ENCODE assay signal across 18 cellular contexts in the genomic region with DNA sequence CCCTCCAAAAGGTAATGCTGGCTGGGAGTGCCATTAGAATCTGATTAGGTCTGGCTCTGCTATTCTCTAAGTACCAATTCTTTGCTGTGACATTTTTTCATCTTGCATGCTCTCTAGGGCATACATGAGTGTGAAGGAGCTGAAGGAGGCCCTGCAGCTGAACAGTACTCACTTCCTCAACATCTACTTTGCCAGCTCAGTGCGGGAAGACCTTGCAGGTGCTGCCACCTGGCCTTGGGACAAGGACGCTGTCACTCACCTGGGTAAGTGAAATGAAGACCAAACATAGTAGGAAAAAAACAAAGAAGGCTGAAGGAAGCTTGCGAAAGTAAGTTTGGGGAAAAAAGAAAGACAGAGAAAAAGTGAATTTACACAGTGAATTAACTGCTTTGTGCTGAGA.
"Had no signal": no experiment of that assay in that cellular context is flagged by ENCODE, and none has a peak within 500 bp of the region (broad histone marks: within the 10 kb centered on the region; RNA-seq: fewer than 3 reads in every experiment).

No MANE protein-coding gene starts in this region.

- H3K9me3 Mint-ChIP-seq: T-helper 1 cell treated with Interleukin-12 subunit alpha and Interleukin-12 subunit beta and Interleukin-4 antibody, amounts not matched to agents 30 μg/mL and 1 μg/mL, for 36 hours; type B pancreatic cell had no signal

- H3K36me3 Mint-ChIP-seq: natural killer cell treated with Interleukin-12 subunit alpha and Interleukin-12 subunit beta and Interleukin-15 and Interleukin-18, amount 100 ng/mL, for 72 hours; stimulated activated effector memory CD8-positive, alpha-beta T cell treated with anti-CD3 and anti-CD28 coated beads, Interleukin-12 subunit alpha, Interleukin-12 subunit beta, amount 100 ng/mL, for 72 hours; type B pancreatic cell had no signal

- H3K4me1 ChIP-seq: ascending aorta, foreskin keratinocyte, lower lobe of right lung, stomach, testis had no signal

- H3K27ac ChIP-seq: ascending aorta, foreskin keratinocyte, lower lobe of right lung, stomach, testis had no signal

- H3K27me3 ChIP-seq: ascending aorta, foreskin keratinocyte, stomach, testis had no signal

- H3K27me3 Mint-ChIP-seq: dendritic cell treated with granulocyte-macrophage colony-stimulating factor and Interleukin-4, amounts not matched to agents 40 ng/mL and 50 ng/mL, for 4 days; natural killer cell treated with Interleukin-12 subunit alpha and Interleukin-12 subunit beta and Interleukin-15 and Interleukin-18, amount 100 ng/mL, for 72 hours; type B pancreatic cell had no signal

- H3K4me2 ChIP-seq: smooth muscle cell had no signal

- H3K4me3 Mint-ChIP-seq: activated T-cell treated with anti-CD3 and anti-CD28 coated beads, Interleukin-2, amount 50 U/mL, for 72 hours; dendritic cell treated with granulocyte-macrophage colony-stimulating factor and Interleukin-4, amounts not matched to agents 40 ng/mL and 50 ng/mL, for 4 days; immature natural killer cell; natural killer cell treated with Interleukin-12 subunit alpha and Interleukin-12 subunit beta and Interleukin-15 and Interleukin-18, amount 100 ng/mL, for 72 hours; stimulated activated effector memory CD8-positive, alpha-beta T cell treated with anti-CD3 and anti-CD28 coated beads, Interleukin-12 subunit alpha, Interleukin-12 subunit beta, amount 100 ng/mL, for 72 hours; T-helper 1 cell treated with Interleukin-12 subunit alpha and Interleukin-12 subunit beta and Interleukin-4 antibody, amounts not matched to agents 30 μg/mL and 1 μg/mL, for 36 hours; type B pancreatic cell had no signal

- DNase-seq: activated CD4-positive, alpha-beta T cell treated with anti-CD3 and anti-CD28 coated beads for 1 hour; activated effector memory CD4-positive, alpha-beta T cell treated with anti-CD3 and anti-CD28 coated beads, Interleukin-2, amount 50 U/mL, for 16 hours; activated naive CD4-positive, alpha-beta T cell treated with anti-CD3 and anti-CD28 coated beads, Interleukin-2, amount 50 U/mL, for 16 hours; activated T-cell treated with anti-CD3 and anti-CD28 coated beads, Interleukin-2, amount 50 U/mL, for 72 hours; foreskin keratinocyte; immature natural killer cell; lower lobe of right lung; stimulated activated CD4-positive, alpha-beta T cell treated with anti-CD3 and anti-CD28 coated beads, Interleukin-4, amount 100 ng/mL, for 24 hours; stomach; testis had no signal

- H3K9me3 ChIP-seq: ascending aorta, lower lobe of right lung, stomach, testis had no signal

- H3K27ac Mint-ChIP-seq: activated T-cell treated with anti-CD3 and anti-CD28 coated beads, Interleukin-2, amount 50 U/mL, for 72 hours; dendritic cell treated with granulocyte-macrophage colony-stimulating factor and Interleukin-4, amounts not matched to agents 40 ng/mL and 50 ng/mL, for 4 days; immature natural killer cell; natural killer cell treated with Interleukin-12 subunit alpha and Interleukin-12 subunit beta and Interleukin-15 and Interleukin-18, amount 100 ng/mL, for 72 hours; stimulated activated effector memory CD8-positive, alpha-beta T cell treated with anti-CD3 and anti-CD28 coated beads, Interleukin-12 subunit alpha, Interleukin-12 subunit beta, amount 100 ng/mL, for 72 hours; T-helper 1 cell treated with Interleukin-12 subunit alpha and Interleukin-12 subunit beta and Interleukin-4 antibody, amounts not matched to agents 30 μg/mL and 1 μg/mL, for 36 hours; type B pancreatic cell had no signal

- FAIRE-seq: bronchial epithelial cell had no signal

- H3K4me1 Mint-ChIP-seq: immature natural killer cell; stimulated activated effector memory CD8-positive, alpha-beta T cell treated with anti-CD3 and anti-CD28 coated beads, Interleukin-12 subunit alpha, Interleukin-12 subunit beta, amount 100 ng/mL, for 72 hours had no signal

- H3K36me3 ChIP-seq: ascending aorta, lower lobe of right lung, stomach had no signal

- H3K4me3 ChIP-seq: ascending aorta, lower lobe of right lung, smooth muscle cell, stomach, testis had no signal
